In the genomic region with DNA sequence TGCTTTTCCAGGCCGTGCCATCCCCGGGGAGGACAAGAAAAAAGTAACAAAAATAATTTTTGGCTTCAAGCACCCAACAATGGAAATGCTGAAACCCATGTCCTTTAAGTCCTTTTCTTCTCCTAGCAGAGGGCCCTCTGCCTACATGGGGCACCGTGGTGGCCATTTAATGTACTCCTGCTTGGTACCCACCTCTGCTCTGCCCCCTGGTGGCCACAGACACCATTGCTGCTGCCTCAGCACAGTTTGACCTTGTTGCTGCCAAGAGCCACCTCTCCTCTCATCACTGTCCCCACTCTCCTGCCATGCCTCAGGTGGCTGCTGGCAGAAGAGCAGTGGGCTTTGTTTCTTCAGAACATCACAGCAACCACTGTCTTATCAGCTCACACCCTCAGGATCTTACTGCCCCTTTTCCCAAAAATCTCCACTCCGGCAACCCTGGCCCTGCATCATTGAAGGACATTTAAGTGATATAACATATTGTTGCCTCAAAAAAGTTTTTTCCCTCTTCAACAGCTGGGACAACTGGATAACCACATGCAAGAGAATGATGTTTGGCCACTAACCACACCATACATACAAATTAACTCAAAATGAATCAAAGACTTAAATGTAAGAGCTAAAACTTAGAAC, we compare ENCODE assay signal across 1 cellular context.
TF ChIP-seq lines count a peak whose summit lies in the region.

No MANE protein-coding gene starts in this region.

TF ChIP-seq in IMR-90, 13 proteins besides CTCF, POLR2A, EP300 and RAD21:
- TF ChIP-seq CEBPB (IDR thresholded peaks at IDR 0.05; ENCODE audit: low read depth, low read length) (no peak), CHD1 (IDR thresholded peaks at IDR 0.05; ENCODE audit: low read depth, low read length) (no peak), BHLHE40 (IDR thresholded peaks at IDR 0.05; ENCODE audit: low read depth, low read length) (no peak), RCOR1 (IDR thresholded peaks at IDR 0.05; ENCODE audit: insufficient replicate concordance, low read length) (no peak), MAZ (IDR thresholded peaks at IDR 0.05; ENCODE audit: borderline replicate concordance, low read depth, low read length) (no peak), SMC3 (IDR thresholded peaks at IDR 0.05; ENCODE audit: low read depth, low read length) (peak; percentile 86), NFE2L2 (IDR thresholded peaks at IDR 0.05; ENCODE audit: low read depth, low read length) (no peak), FOS (IDR thresholded peaks at IDR 0.05; ENCODE audit: low read depth, low read length) (no peak), RFX5 (IDR thresholded peaks at IDR 0.05; ENCODE audit: low read depth, low read length) (no peak), MXI1 (IDR thresholded peaks at IDR 0.05; ENCODE audit: borderline replicate concordance, low read depth, low read length) (no peak), MAFK (IDR thresholded peaks at IDR 0.05; ENCODE audit: low read depth, low read length) (peak; percentile 90)
- TF ChIP-seq, protein P1, sequence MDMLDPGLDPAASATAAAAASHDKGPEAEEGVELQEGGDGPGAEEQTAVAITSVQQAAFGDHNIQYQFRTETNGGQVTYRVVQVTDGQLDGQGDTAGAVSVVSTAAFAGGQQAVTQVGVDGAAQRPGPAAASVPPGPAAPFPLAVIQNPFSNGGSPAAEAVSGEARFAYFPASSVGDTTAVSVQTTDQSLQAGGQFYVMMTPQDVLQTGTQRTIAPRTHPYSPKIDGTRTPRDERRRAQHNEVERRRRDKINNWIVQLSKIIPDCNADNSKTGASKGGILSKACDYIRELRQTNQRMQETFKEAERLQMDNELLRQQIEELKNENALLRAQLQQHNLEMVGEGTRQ (IDR thresholded peaks at IDR 0.05; ENCODE audit: low read depth, low read length): no peak
- TF ChIP-seq, protein P2, sequence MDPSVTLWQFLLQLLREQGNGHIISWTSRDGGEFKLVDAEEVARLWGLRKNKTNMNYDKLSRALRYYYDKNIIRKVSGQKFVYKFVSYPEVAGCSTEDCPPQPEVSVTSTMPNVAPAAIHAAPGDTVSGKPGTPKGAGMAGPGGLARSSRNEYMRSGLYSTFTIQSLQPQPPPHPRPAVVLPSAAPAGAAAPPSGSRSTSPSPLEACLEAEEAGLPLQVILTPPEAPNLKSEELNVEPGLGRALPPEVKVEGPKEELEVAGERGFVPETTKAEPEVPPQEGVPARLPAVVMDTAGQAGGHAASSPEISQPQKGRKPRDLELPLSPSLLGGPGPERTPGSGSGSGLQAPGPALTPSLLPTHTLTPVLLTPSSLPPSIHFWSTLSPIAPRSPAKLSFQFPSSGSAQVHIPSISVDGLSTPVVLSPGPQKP (IDR thresholded peaks at IDR 0.05; ENCODE audit: borderline replicate concordance, low read depth, low read length): no peak
